19 cellular contexts compared by ENCODE assay signal in the genomic region with DNA sequence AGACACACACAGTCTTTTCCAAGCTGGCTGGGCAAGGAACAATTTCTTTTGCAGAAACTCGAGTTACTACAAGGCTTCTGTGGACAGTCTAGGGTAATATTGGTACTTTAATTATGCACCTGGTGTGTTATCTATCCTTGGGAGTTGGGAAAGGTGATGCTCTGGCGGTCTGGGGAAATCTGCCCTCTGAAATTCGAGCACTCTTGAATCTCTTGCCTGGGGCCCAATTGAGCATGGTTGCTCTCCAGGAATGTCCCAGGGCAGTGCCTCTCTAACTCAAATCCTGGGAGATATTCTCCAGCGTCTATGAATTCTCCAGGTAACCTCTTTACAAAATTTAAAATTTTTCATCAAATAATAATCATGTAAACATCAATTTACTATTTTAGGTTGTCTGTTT.
"Had no signal": no experiment of that assay in that cellular context is flagged by ENCODE, and none has a peak within 500 bp of the region (broad histone marks: within the 10 kb centered on the region; RNA-seq: fewer than 3 reads in every experiment).

No MANE protein-coding gene starts in this region.

- H3K4me1 ChIP-seq: vagina had no signal

- H3K27ac Mint-ChIP-seq: naive thymus-derived CD8-positive, alpha-beta T cell had no signal

- H3K9me3 ChIP-seq: mucosa of descending colon, vagina had no signal

- ATAC-seq: left lobe of liver; mucosa of descending colon; naive thymus-derived CD8-positive, alpha-beta T cell; right cardiac atrium had no signal

- H3K4me1 Mint-ChIP-seq: central memory CD8-positive, alpha-beta T cell had no signal

- H3K4me3 ChIP-seq: mucosa of descending colon, tibial nerve, vagina had no signal

- H3K36me3 ChIP-seq: brain microvascular endothelial cell, tibial nerve, vagina had no signal

- H3K27me3 ChIP-seq: brain microvascular endothelial cell, tibial nerve, vagina had no signal

- H3K27ac ChIP-seq: brain microvascular endothelial cell, tibial nerve, vagina had no signal

- DNase-seq: activated CD4-positive, alpha-beta T cell treated with anti-CD3 and anti-CD28 coated beads, Interleukin-2, amount 50 U/mL, for 1 hour; anterior cingulate cortex; brain microvascular endothelial cell; cortex of kidney; effector CD4-positive, alpha-beta T cell; foreskin fibroblast; glutamatergic neuron; mucosa of descending colon; naive thymus-derived CD8-positive, alpha-beta T cell; occipital lobe; right cardiac atrium; small intestine; stimulated activated naive CD4-positive, alpha-beta T cell; T-helper 9 cell had no signal

- H3K9me3 Mint-ChIP-seq: central memory CD8-positive, alpha-beta T cell had no signal

- H3K36me3 Mint-ChIP-seq: naive thymus-derived CD8-positive, alpha-beta T cell had no signal

- H3K4me3 Mint-ChIP-seq: activated T-helper 1 cell treated with anti-CD3 and anti-CD28 coated beads, Interleukin-12 subunit alpha, Interleukin-12 subunit beta, Interleukin-2, Interleukin-4 antibody, amounts not matched to agents 30 ng/mL and 10 ng/mL and 1 ng/mL, durations not matched to agents 14 hours and 24 hours and 36 hours; central memory CD8-positive, alpha-beta T cell; naive thymus-derived CD8-positive, alpha-beta T cell had no signal
